Comparison of ENCODE assay signal across 27 cellular contexts in the genomic region with DNA sequence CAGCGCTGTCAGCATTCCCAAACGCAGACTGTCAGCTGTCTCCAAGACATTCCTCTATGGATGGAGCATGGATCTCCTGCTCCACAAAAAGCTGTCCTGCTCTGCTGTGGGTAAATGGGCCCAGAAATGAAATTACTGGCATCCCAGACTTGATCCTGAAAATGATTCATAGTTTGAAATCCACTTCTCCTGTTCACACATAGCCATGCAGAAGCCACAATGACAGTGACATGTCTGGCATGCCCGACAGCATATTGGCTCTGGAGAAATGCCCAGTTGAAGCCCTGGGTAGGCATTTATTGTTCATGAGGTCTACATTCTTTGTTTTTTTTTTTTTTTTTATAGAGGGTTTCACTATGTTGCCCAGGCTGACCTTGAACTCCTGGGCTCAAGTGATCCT.
DNase-seq lines count a peak whose midpoint lies in the region; ATAC-seq and TF ChIP-seq lines count a peak whose summit lies in the region.
"Had no signal": no experiment of that assay in that cellular context is flagged by ENCODE, and none has a peak within 500 bp of the region (broad histone marks: within the 10 kb centered on the region; RNA-seq: fewer than 3 reads in every experiment).

No MANE protein-coding gene starts in this region.

- no peaks in the 10 kb centered on the region for H3K27me3 Mint-ChIP-seq in activated naive CD8-positive, alpha-beta T cell treated with anti-CD3 and anti-CD28 coated beads for 36 hours
- H3K27me3 Mint-ChIP-seq in GM23338 (ENCODE audit: insufficient read depth, low read depth, poor library complexity) = peaks cover 2% of the 10 kb centered on the region
- H3K27me3 Mint-ChIP-seq: CD4-positive, alpha-beta T cell had no signal

- H3K27ac Mint-ChIP-seq in activated naive CD8-positive, alpha-beta T cell treated with anti-CD3 and anti-CD28 coated beads for 36 hours = no peak overlapping the region
- H3K27ac Mint-ChIP-seq in GM23338 = no peak overlapping the region
- H3K27ac Mint-ChIP-seq: CD4-positive, alpha-beta T cell had no signal

- intact Hi-C loops in psoas muscle (cut with DNase I) = loop anchor here (5.0 to 10.0 kb wide), 2 partner anchors 104 to 106 kb away; no protein-coding TSS in a partner anchor

- no peaks in the 10 kb centered on the region for H4K20me1 ChIP-seq in GM23338 (replicated peaks; ENCODE audit: insufficient read depth)
- H4K20me1 ChIP-seq: BLaER1 had no signal

- H3K27me3 ChIP-seq in psoas muscle (ENCODE audit: insufficient read depth in 3 of 3, low read length in 2 of 3) (no peaks in the 10 kb centered on the region), GM23338 (ENCODE audit: insufficient read depth) (no peaks in the 10 kb centered on the region)
- H3K27me3 ChIP-seq: BLaER1 had no signal

- no peaks in the 10 kb centered on the region for H3K4me1 Mint-ChIP-seq in activated naive CD8-positive, alpha-beta T cell treated with anti-CD3 and anti-CD28 coated beads for 36 hours
- H3K4me1 Mint-ChIP-seq in GM23338 = no peaks in the 10 kb centered on the region; the same call in 1 of the 3 replicates

- H3K9me3 ChIP-seq in psoas muscle = no peaks in the 10 kb centered on the region

- H3K4me3 ChIP-seq in AG10803 (ENCODE audit: low read length) = no peak overlapping the region
- H3K4me3 ChIP-seq in psoas muscle = no peak overlapping the region
- no peak overlapping the region for H3K4me3 ChIP-seq in GM23338
- H3K4me3 ChIP-seq: BLaER1, PC-9 had no signal

- ATAC-seq in psoas muscle (peak in 3 of 4 donors; percentile 19 to 58 (median 30)), GM23338 (no peak)
- ATAC-seq: HCT116 had no signal

- no peak overlapping the region for H3K4me3 Mint-ChIP-seq in activated naive CD8-positive, alpha-beta T cell treated with anti-CD3 and anti-CD28 coated beads for 36 hours
- H3K4me3 Mint-ChIP-seq in GM23338 = no peak overlapping the region
- H3K4me3 Mint-ChIP-seq: CD4-positive, alpha-beta T cell had no signal

- H3K36me3 Mint-ChIP-seq in activated naive CD8-positive, alpha-beta T cell treated with anti-CD3 and anti-CD28 coated beads for 36 hours = no peaks in the 10 kb centered on the region
- H3K36me3 Mint-ChIP-seq in GM23338 (ENCODE audit: low read depth) = peaks cover 11% of the 10 kb centered on the region; the same call in 2 of the 3 replicates

- H3K9me2 ChIP-seq in GM23338 (ENCODE audit: insufficient read depth) = 0 out of 2 replicates have a peak, but pooled peaks cover 5% of the 10 kb centered on the region

- H3F3A ChIP-seq in GM23338 (replicated peaks; ENCODE audit: low read depth) = no peaks in the 10 kb centered on the region

- no peak for TF ChIP-seq CTCF in AG10803 (conservative IDR thresholded peaks at IDR 0.05; ENCODE audit: low read length)
- no peak for TF ChIP-seq CTCF in psoas muscle (IDR thresholded peaks at IDR 0.05)
- no peak for TF ChIP-seq CTCF in GM23338 (conservative IDR thresholded peaks at IDR 0.05; ENCODE audit: low read depth in 2 of 2)

- no peak overlapping the region for H3K27ac ChIP-seq in psoas muscle
- no peak overlapping the region for H3K27ac ChIP-seq in GM23338 (ENCODE audit: low read depth)
- H3K27ac ChIP-seq: BLaER1, HL-60, PC-9, RWPE1 had no signal

- no peak overlapping the region for H3K4me2 ChIP-seq in GM23338
- H3K4me2 ChIP-seq: BLaER1, PC-9 had no signal

- no peaks in the 10 kb centered on the region for H3K79me2 ChIP-seq in GM23338 (replicated peaks; ENCODE audit: insufficient read depth)

- H3K36me3 ChIP-seq in psoas muscle (ENCODE audit: insufficient read depth in 1 of 2, low read depth in 1 of 2) (no peaks in the 10 kb centered on the region), GM23338 (ENCODE audit: insufficient read depth) (no peaks in the 10 kb centered on the region)
- H3K36me3 ChIP-seq: BLaER1 had no signal

- DNase-seq in AG10803 (ENCODE audit: low read depth) = peak; percentile 39
- peak; percentile 39 for DNase-seq in RPMI7951 (ENCODE audit: low read depth)
- DNase-seq in kidney tubule cell (ENCODE audit: low spot score) = peak; percentile 45
- DNase-seq in psoas muscle = no peak
- DNase-seq in amniotic stem cell (lab: John Stamatoyannopoulos, UW) = no peak
- DNase-seq in activated naive CD8-positive, alpha-beta T cell treated with anti-CD3 and anti-CD28 coated beads for 36 hours = no peak
- no peak for DNase-seq in GM23338 (ENCODE audit: low spot score)
- DNase-seq in HPDE6-E6E7 (ENCODE audit: extremely low spot score) = no peak
- DNase-seq: 8988T; ACHN; CD4-positive, alpha-beta T cell; DMS 273 treated with DMSO at 0.1 percent for 48 hours; DMS79 treated with DMSO at 0.1 percent for 48 hours; MV-4-11; NCI-H1105; NCI-H146; NCI-H2029; NCI-H446; NCI-H524 treated with DMSO at 0.1 percent for 48 hours; NCI-H774; NK-92 treated with Interleukin-12 subunit alpha and Interleukin-12 subunit beta, amount 100 ng/mL, for 24 hours; PC-9; SHP77 had no signal

- no peak overlapping the region for H2AFZ ChIP-seq in GM23338
- H2AFZ ChIP-seq: PC-9 had no signal

- H3K4me1 ChIP-seq in psoas muscle (no peaks in the 10 kb centered on the region), GM23338 (ENCODE audit: insufficient read depth) (no peaks in the 10 kb centered on the region)
- H3K4me1 ChIP-seq: BLaER1 had no signal

- WGBS in psoas muscle, 3 donors = 41 to 57% (median 52%) methylated on average over 3 of the region's 3 CpGs

- no peaks in the 10 kb centered on the region for H3K9me3 Mint-ChIP-seq in activated naive CD8-positive, alpha-beta T cell treated with anti-CD3 and anti-CD28 coated beads for 36 hours
- peaks cover 20% of the 10 kb centered on the region; the same call in 2 of the 3 replicates for H3K9me3 Mint-ChIP-seq in GM23338
- H3K9me3 Mint-ChIP-seq: CD4-positive, alpha-beta T cell had no signal

TF ChIP-seq in GM23338, 12 proteins besides CTCF, POLR2A, EP300 and RAD21 (continues in another document):
- TF ChIP-seq, protein P1, sequence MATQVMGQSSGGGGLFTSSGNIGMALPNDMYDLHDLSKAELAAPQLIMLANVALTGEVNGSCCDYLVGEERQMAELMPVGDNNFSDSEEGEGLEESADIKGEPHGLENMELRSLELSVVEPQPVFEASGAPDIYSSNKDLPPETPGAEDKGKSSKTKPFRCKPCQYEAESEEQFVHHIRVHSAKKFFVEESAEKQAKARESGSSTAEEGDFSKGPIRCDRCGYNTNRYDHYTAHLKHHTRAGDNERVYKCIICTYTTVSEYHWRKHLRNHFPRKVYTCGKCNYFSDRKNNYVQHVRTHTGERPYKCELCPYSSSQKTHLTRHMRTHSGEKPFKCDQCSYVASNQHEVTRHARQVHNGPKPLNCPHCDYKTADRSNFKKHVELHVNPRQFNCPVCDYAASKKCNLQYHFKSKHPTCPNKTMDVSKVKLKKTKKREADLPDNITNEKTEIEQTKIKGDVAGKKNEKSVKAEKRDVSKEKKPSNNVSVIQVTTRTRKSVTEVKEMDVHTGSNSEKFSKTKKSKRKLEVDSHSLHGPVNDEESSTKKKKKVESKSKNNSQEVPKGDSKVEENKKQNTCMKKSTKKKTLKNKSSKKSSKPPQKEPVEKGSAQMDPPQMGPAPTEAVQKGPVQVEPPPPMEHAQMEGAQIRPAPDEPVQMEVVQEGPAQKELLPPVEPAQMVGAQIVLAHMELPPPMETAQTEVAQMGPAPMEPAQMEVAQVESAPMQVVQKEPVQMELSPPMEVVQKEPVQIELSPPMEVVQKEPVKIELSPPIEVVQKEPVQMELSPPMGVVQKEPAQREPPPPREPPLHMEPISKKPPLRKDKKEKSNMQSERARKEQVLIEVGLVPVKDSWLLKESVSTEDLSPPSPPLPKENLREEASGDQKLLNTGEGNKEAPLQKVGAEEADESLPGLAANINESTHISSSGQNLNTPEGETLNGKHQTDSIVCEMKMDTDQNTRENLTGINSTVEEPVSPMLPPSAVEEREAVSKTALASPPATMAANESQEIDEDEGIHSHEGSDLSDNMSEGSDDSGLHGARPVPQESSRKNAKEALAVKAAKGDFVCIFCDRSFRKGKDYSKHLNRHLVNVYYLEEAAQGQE (IDR thresholded peaks at IDR 0.05; ENCODE audit: unreplicated experiment) = no peak
- no peak for TF ChIP-seq EZH2phosphoT487 (IDR thresholded peaks at IDR 0.05; ENCODE audit: unreplicated experiment)
- TF ChIP-seq STAT1 (IDR thresholded peaks at IDR 0.05; ENCODE audit: unreplicated experiment) = no peak
- no peak for TF ChIP-seq ZNF114 (CRISPR knock-in tag; IDR thresholded peaks at IDR 0.05)
- TF ChIP-seq JUNB (IDR thresholded peaks at IDR 0.05; ENCODE audit: unreplicated experiment) = no peak
- no peak for TF ChIP-seq EZH2 (IDR thresholded peaks at IDR 0.05; ENCODE audit: low read depth, unreplicated experiment)

Comparison
In these comparisons a context has a peak if more than half of its experiments do, and no peak if none do; other contexts are left out.
1. DNase-seq: peak in AG10803 (single experiment), RPMI7951 (single experiment) and kidney tubule cell (single experiment); none in psoas muscle (0 of 2), amniotic stem cell (single experiment), activated naive CD8-positive, alpha-beta T cell treated with anti-CD3 and anti-CD28 coated beads for 36 hours (single experiment), GM23338 (single experiment) and HPDE6-E6E7 (single experiment).